Comparison of ENCODE assay signal across 20 cellular contexts in genomic region chr3:145557405-145557804, GRCh38.
DNase-seq lines count a peak whose midpoint lies in the region; ATAC-seq, FAIRE-seq and TF ChIP-seq lines count a peak whose summit lies in the region.
"Had no signal": no experiment of that assay in that cellular context is flagged by ENCODE, and none has a peak within 500 bp of the region (broad histone marks: within the 10 kb centered on the region; RNA-seq: fewer than 3 reads in every experiment).

No MANE protein-coding gene starts in this region.

- DNase-seq in HCT116 (ENCODE audit: low read depth, low spot score) (no peak), NCI-H69 (lab: John Stamatoyannopoulos, UW) (peak; percentile 2), fibroblast of lung (ENCODE audit: low read depth in 2 of 2) (peak; percentile 58 to 65), sciatic nerve (ENCODE audit: low spot score) (no peak), left colon (no peak), HepG2 (ENCODE audit: low spot score) (no peak)
- no peak for DNase-seq in activated CD4-positive, alpha-beta T cell treated with anti-CD3 and anti-CD28 coated beads, Interleukin-2, amount 10 ng/mL, durations not matched to agents 7 days and 5 days
- DNase-seq: activated B cell treated with CpG ODN at 0.5 μM for 24 hours; activated CD8-positive, alpha-beta memory T cell treated with anti-CD3 and anti-CD28 coated beads, Interleukin-2, amount 50 U/mL, for 48 hours; CD4-positive, alpha-beta memory T cell; left lung; NCI-H1417; NCI-H774; nephron progenitor cell; small intestine had no signal

- in situ Hi-C loops in HepG2 (cut with HindIII; ENCODE audit: extremely low pct_ligation_motif_present, low pct_unique_long_range_greater_than_20kb): no loop called here

- TF ChIP-seq RAD21 in HCT116 (IDR thresholded peaks at IDR 0.05; ENCODE audit: low read depth): no peak
- TF ChIP-seq RAD21 in HepG2 (CRISPR knock-in tag; IDR thresholded peaks at IDR 0.05): no peak

- H3K27ac ChIP-seq in HCT116 (ENCODE audit: low read depth, low read length) (no peak overlapping the region), fibroblast of lung (ENCODE audit: insufficient read depth, low read length) (no peak overlapping the region), HepG2 (ENCODE audit: extremely low read length, insufficient read depth, low read length) (no peak overlapping the region)
- H3K27ac ChIP-seq: left lung, thyroid gland had no signal

- no peaks in the 10 kb centered on the region for H3K27me3 Mint-ChIP-seq in activated CD4-positive, alpha-beta T cell treated with anti-CD3 and anti-CD28 coated beads, Interleukin-2, amount 10 ng/mL, durations not matched to agents 7 days and 5 days
- H3K27me3 Mint-ChIP-seq: activated B cell treated with CpG ODN at 0.5 μM for 24 hours; CD4-positive, alpha-beta memory T cell had no signal

- no peaks in the 10 kb centered on the region for H3K36me3 Mint-ChIP-seq in activated CD4-positive, alpha-beta T cell treated with anti-CD3 and anti-CD28 coated beads, Interleukin-2, amount 10 ng/mL, durations not matched to agents 7 days and 5 days (ENCODE audit: low read depth)
- H3K36me3 Mint-ChIP-seq: CD4-positive, alpha-beta memory T cell had no signal

- H3K4me1 ChIP-seq in HCT116 (ENCODE audit: control insufficient read depth in 1 of 2, insufficient read depth in 2 of 2, low read length in 2 of 2): no peaks in the 10 kb centered on the region
- no peaks in the 10 kb centered on the region for H3K4me1 ChIP-seq in fibroblast of lung (ENCODE audit: control insufficient read depth, extremely low read depth, insufficient read depth, low read length)
- H3K4me1 ChIP-seq in HepG2 (ENCODE audit: insufficient read depth, low read length): no peaks in the 10 kb centered on the region
- H3K4me1 ChIP-seq: left lung had no signal

- H3K4me3 Mint-ChIP-seq in activated CD4-positive, alpha-beta T cell treated with anti-CD3 and anti-CD28 coated beads, Interleukin-2, amount 10 ng/mL, durations not matched to agents 7 days and 5 days: no peak overlapping the region
- H3K4me3 Mint-ChIP-seq: activated B cell treated with CpG ODN at 0.5 μM for 24 hours; CD4-positive, alpha-beta memory T cell; nephron progenitor cell had no signal

- intact Hi-C loops in HCT116 (cut with micrococcal nuclease): no loop called here
- intact Hi-C loops in sciatic nerve (cut with DNase I): no loop called here
- intact Hi-C loops in left colon (cut with DNase I, micrococcal nuclease): no loop called here
- intact Hi-C loops in HepG2 (cut with micrococcal nuclease; ENCODE audit: unreplicated experiment): no loop called here

- 3% methylated on average over 2 of the region's 2 CpGs for WGBS in HepG2 (ENCODE audit: low lambda C conversion rate)

- H2AFZ ChIP-seq in HCT116 (ENCODE audit: low read depth, low read length, poor library complexity, severe bottlenecking) (no peak overlapping the region), fibroblast of lung (ENCODE audit: low read length) (no peak overlapping the region), HepG2 (ENCODE audit: low read length) (no peak overlapping the region)

- FAIRE-seq in HepG2 (lab: Jason Lieb, UNC): no peak
- FAIRE-seq: G401.6, GM18507, K562, small intestine had no signal

- no peaks in the 10 kb centered on the region for H3K9me3 ChIP-seq in HCT116 (ENCODE audit: control insufficient read depth in 1 of 2, insufficient read depth in 1 of 2, low read depth in 1 of 2, low read length in 2 of 2)
- H3K9me3 ChIP-seq in fibroblast of lung (ENCODE audit: control insufficient read depth, insufficient read depth, low read depth, low read length): no peaks in the 10 kb centered on the region
- no peaks in the 10 kb centered on the region for H3K9me3 ChIP-seq in HepG2 (ENCODE audit: low read length)
- H3K9me3 ChIP-seq: thyroid gland had no signal

- H3K36me3 ChIP-seq in HCT116 (ENCODE audit: control insufficient read depth in 1 of 2, insufficient read depth in 2 of 2, low read length in 2 of 2) (no peaks in the 10 kb centered on the region), fibroblast of lung (ENCODE audit: control insufficient read depth, insufficient read depth, low read length) (no peaks in the 10 kb centered on the region), HepG2 (replicated peaks in 1 of 2; ENCODE audit: control insufficient read depth in 1 of 2, insufficient read depth in 2 of 2, low read length in 2 of 2) (no peaks in the 10 kb centered on the region)
- H3K36me3 ChIP-seq: left lung, thyroid gland had no signal

- BruUV-seq in HCT116 (replicated peaks; lab: Mats Ljungman, UMichigan) (no TSS peak), HepG2 (replicated peaks; lab: Mats Ljungman, UMichigan) (no TSS peak)

- RAD21 ChIA-PET in HCT116 (lab: Charles Lee; ENCODE audit: low non-redundant PET in 1 of 2, low total read pairs in 2 of 2, uncharacterized antibody in 2 of 2, unreplicated experiment in 2 of 2): no interaction called here

- H3K4me1 Mint-ChIP-seq in activated CD4-positive, alpha-beta T cell treated with anti-CD3 and anti-CD28 coated beads, Interleukin-2, amount 10 ng/mL, durations not matched to agents 7 days and 5 days: no peaks in the 10 kb centered on the region
- H3K4me1 Mint-ChIP-seq: activated B cell treated with CpG ODN at 0.5 μM for 24 hours; CD4-positive, alpha-beta memory T cell had no signal

- H3K79me2 ChIP-seq in HCT116 (ENCODE audit: insufficient read depth, low read length) (no peaks in the 10 kb centered on the region), fibroblast of lung (ENCODE audit: control insufficient read depth, insufficient read depth, low read length) (no peaks in the 10 kb centered on the region), HepG2 (ENCODE audit: insufficient read depth, low read length) (no peaks in the 10 kb centered on the region)

- H3K27ac Mint-ChIP-seq in activated CD4-positive, alpha-beta T cell treated with anti-CD3 and anti-CD28 coated beads, Interleukin-2, amount 10 ng/mL, durations not matched to agents 7 days and 5 days: no peak overlapping the region
- H3K27ac Mint-ChIP-seq: activated B cell treated with CpG ODN at 0.5 μM for 24 hours, nephron progenitor cell had no signal

- no peak for TF ChIP-seq CTCF in HCT116 (IDR thresholded peaks at IDR 0.05 in 2 of 3, conservative IDR thresholded peaks at IDR 0.05 in 1 of 3; ENCODE audit: borderline replicate concordance in 1 of 3, insufficient read depth in 1 of 3, low read depth in 2 of 3, low read length in 2 of 3)
- no peak for TF ChIP-seq CTCF in fibroblast of lung (conservative IDR thresholded peaks at IDR 0.05 in 1 of 2, IDR thresholded peaks at IDR 0.05 in 1 of 2; ENCODE audit: low read depth in 1 of 2, low read length in 2 of 2)
- TF ChIP-seq CTCF in HepG2 (CRISPR knock-in tag; IDR thresholded peaks at IDR 0.05): no peak

- ATAC-seq in HCT116: no peak; the same call in 1 of the 2 replicates
- peak; percentile 97 for ATAC-seq in sciatic nerve
- ATAC-seq in left colon: no peak
- ATAC-seq in GM21619 (IDR thresholded peaks at IDR 0.05; ENCODE audit: unreplicated experiment): no peak
- ATAC-seq in HepG2: no peak
- ATAC-seq: K562, left lung had no signal

- H3K4me3 ChIP-seq in HCT116 (replicated peaks in 1 of 2; ENCODE audit: low read depth in 1 of 2, low read length in 2 of 2) (no peak overlapping the region), fibroblast of lung (replicated peaks in 1 of 4; ENCODE audit: control extremely low read depth in 1 of 4, insufficient read depth in 1 of 4, low read depth in 3 of 4, low read length in 4 of 4) (no peak overlapping the region), HepG2 (replicated peaks in 1 of 3; ENCODE audit: insufficient read depth in 1 of 3, low read depth in 2 of 3, low read length in 3 of 3) (no peak overlapping the region)
- H3K4me3 ChIP-seq: K562, left lung, thyroid gland had no signal

- POLR2A ChIA-PET in HCT116 (lab: Charles Lee): no interaction called here
- POLR2A ChIA-PET in activated CD4-positive, alpha-beta T cell treated with anti-CD3 and anti-CD28 coated beads, Interleukin-2, amount 10 ng/mL, durations not matched to agents 7 days and 5 days (lab: Charles Lee): no interaction called here
- POLR2A ChIA-PET in HepG2 (lab: Yijun Ruan, JAX): no interaction called here

- TF ChIP-seq EP300 in HepG2 (IDR thresholded peaks at IDR 0.05; ENCODE audit: low read depth in 2 of 2, low read length in 2 of 2) (no peak), HepG2 (CRISPR knock-in tag; IDR thresholded peaks at IDR 0.05; ENCODE audit: borderline replicate concordance) (no peak)

- no peak overlapping the region for H3K9ac ChIP-seq in HCT116 (ENCODE audit: low read length)
- H3K9ac ChIP-seq in fibroblast of lung (ENCODE audit: insufficient read depth, low read length): no peak overlapping the region
- H3K9ac ChIP-seq in HepG2 (ENCODE audit: insufficient read depth, low read depth, low read length): no peak overlapping the region

- CTCF ChIA-PET in HCT116 (lab: Charles Lee) (no interaction called here), HepG2 (lab: Yijun Ruan, JAX; ENCODE audit: low intra/inter-chr PET ratio, low total read pairs) (no interaction called here)
- CTCF ChIA-PET in activated CD4-positive, alpha-beta T cell treated with anti-CD3 and anti-CD28 coated beads, Interleukin-2, amount 10 ng/mL, durations not matched to agents 7 days and 5 days (lab: Charles Lee): no interaction called here

- H4K20me1 ChIP-seq in HCT116 (ENCODE audit: insufficient read depth) (no peaks in the 10 kb centered on the region), fibroblast of lung (ENCODE audit: control insufficient read depth, extremely low read depth, insufficient read depth, low read length) (no peaks in the 10 kb centered on the region), HepG2 (ENCODE audit: insufficient read depth, low read length) (no peaks in the 10 kb centered on the region)

- H3K4me2 ChIP-seq in HCT116 (ENCODE audit: low read length) (no peak overlapping the region), fibroblast of lung (ENCODE audit: extremely low read depth, insufficient read depth, low read length) (no peak overlapping the region), HepG2 (ENCODE audit: low read depth, low read length) (no peak overlapping the region)

- H3K27me3 ChIP-seq in HCT116 (ENCODE audit: insufficient read depth, low read length) (no peaks in the 10 kb centered on the region), fibroblast of lung (ENCODE audit: control insufficient read depth, insufficient read depth, low read length) (no peaks in the 10 kb centered on the region), HepG2 (ENCODE audit: control insufficient read depth in 1 of 2, insufficient read depth in 2 of 2, low read length in 2 of 2) (no peaks in the 10 kb centered on the region)
- H3K27me3 ChIP-seq: left lung, thyroid gland had no signal

- TF ChIP-seq POLR2A in HCT116 (IDR thresholded peaks at IDR 0.05; ENCODE audit: borderline replicate concordance, extremely low read depth, insufficient read depth, insufficient read length) (no peak), HepG2 (IDR thresholded peaks at IDR 0.05; ENCODE audit: insufficient read depth in 1 of 2, low read depth in 2 of 2, low read length in 2 of 2) (no peak)

- peaks cover 7% of the 10 kb centered on the region for H3K9me3 Mint-ChIP-seq in activated CD4-positive, alpha-beta T cell treated with anti-CD3 and anti-CD28 coated beads, Interleukin-2, amount 10 ng/mL, durations not matched to agents 7 days and 5 days

- no peaks in the 10 kb centered on the region for H3K9me2 ChIP-seq in HCT116 (ENCODE audit: insufficient read depth)

TF ChIP-seq in HepG2, 621 proteins besides CTCF, POLR2A, EP300 and RAD21 (continues in another document):
- no peak for TF ChIP-seq ZNF180 (CRISPR knock-in tag; IDR thresholded peaks at IDR 0.05; ENCODE audit: borderline replicate concordance, low read depth)

Comparison
In these comparisons a context has a peak if more than half of its experiments do, and no peak if none do; other contexts are left out.
1. DNase-seq: peak in NCI-H69 (single experiment) and fibroblast of lung (2 of 2); none in HCT116 (single experiment), sciatic nerve (single experiment), activated CD4-positive, alpha-beta T cell treated with anti-CD3 and anti-CD28 coated beads, Interleukin-2, amount 10 ng/mL, durations not matched to agents 7 days and 5 days (single experiment), left colon (0 of 2) and HepG2 (single experiment).
2. Of the 20 proteins assayed by ChIP-seq in both HepG2 and HCT116: peak only in HepG2: none; only in HCT116: TCF7L2; in both: none; in neither: 19.